ENCODE assay signal across 26 cellular contexts in genomic region chr6:37943436-37944058, GRCh38.
A peak's percentile ranks its signal among the peaks of the same experiment; 100 is the strongest.
DNase-seq lines count a peak whose midpoint lies in the region; ATAC-seq, FAIRE-seq and TF ChIP-seq lines count a peak whose summit lies in the region.
"Had no signal": no experiment of that assay in that cellular context is flagged by ENCODE, and none has a peak within 500 bp of the region (broad histone marks: within the 10 kb centered on the region; RNA-seq: fewer than 3 reads in every experiment).

No MANE protein-coding gene starts in this region.

- no peak for FAIRE-seq in small intestine (lab: Jason Lieb, UNC)
- FAIRE-seq: A204.1, colon, pancreas, urothelium cell line had no signal

- H3K9me3 ChIP-seq in BLaER1 (peaks cover 4% of the 10 kb centered on the region), OCI-LY7 (ENCODE audit: low read length) (no peaks in the 10 kb centered on the region), spleen (peaks cover 0 to 2% (median 0%) of the 10 kb centered on the region in 8 donors), small intestine (ENCODE audit: control insufficient read depth, low read depth) (no peaks in the 10 kb centered on the region), thyroid gland (no peaks in the 10 kb centered on the region)
- H3K9me3 ChIP-seq: pancreas, SJSA1 had no signal

- no peaks in the 10 kb centered on the region for H3K79me2 ChIP-seq in OCI-LY7 (ENCODE audit: insufficient read depth, low read depth, low read length)

- H3K4me3 ChIP-seq in BLaER1 (no peak overlapping the region), OCI-LY7 (ENCODE audit: low read depth, low read length, poor library complexity, severe bottlenecking) (no peak overlapping the region), spleen (no peak overlapping the region), small intestine (ENCODE audit: low read depth in 1 of 2, low read length in 2 of 2) (no peak overlapping the region), thyroid gland (replicated peaks in 1 of 3) (no peak overlapping the region)
- H3K4me3 ChIP-seq: neural progenitor cell, pancreas, SJSA1 had no signal

- no TSS peak for BruUV-seq in OCI-LY7 (replicated peaks; lab: Mats Ljungman, UMichigan)

- TF ChIP-seq POLR2A in spleen (IDR thresholded peaks at IDR 0.05) (no peak), thyroid gland (IDR thresholded peaks at IDR 0.05) (no peak)

- H2AFZ ChIP-seq in OCI-LY7 (ENCODE audit: low read length): no peak overlapping the region
- H2AFZ ChIP-seq: neural progenitor cell had no signal

- 0 out of 2 replicates have a peak overlapping the region, but pooled peaks have one; percentile 4 for H3K4me2 ChIP-seq in BLaER1
- peak overlapping the region; percentile 5; the same call in 1 of the 2 replicates for H3K4me2 ChIP-seq in OCI-LY7 (ENCODE audit: low read length)
- H3K4me2 ChIP-seq: neural progenitor cell had no signal

- H4K20me1 ChIP-seq in BLaER1 (peaks cover 94% of the 10 kb centered on the region), OCI-LY7 (ENCODE audit: insufficient read depth, low read length) (peaks cover 5% of the 10 kb centered on the region; the same call in 1 of the 2 replicates)

- intact Hi-C loops in OCI-LY7 (cut with micrococcal nuclease; ENCODE audit: unreplicated experiment): no loop called here
- intact Hi-C loops in spleen (cut with DNase I; ENCODE audit: low total_unique reads): no loop called here
- intact Hi-C loops in thyroid gland (cut with DNase I): no loop called here

- POLR2A ChIA-PET in OCI-LY7 (lab: Charles Lee): no interaction called here

- WGBS in spleen, 5 donors: 88 to 95% (median 92%) methylated on average over 1 of the region's 1 CpG
- WGBS in small intestine, 3 donors: 88 to 98% (median 90%) methylated on average over 1 of the region's 1 CpG
- 95 to 100% methylated on average over 1 of the region's 1 CpG for WGBS in thyroid gland, 2 donors

- no peaks in the 10 kb centered on the region for H3K9me2 ChIP-seq in OCI-LY7 (ENCODE audit: insufficient read depth, low read length)

- H3K36me3 ChIP-seq in BLaER1: peaks cover 17% of the 10 kb centered on the region
- no peaks in the 10 kb centered on the region for H3K36me3 ChIP-seq in OCI-LY7 (ENCODE audit: insufficient read depth, low read length)
- no peaks in the 10 kb centered on the region for H3K36me3 ChIP-seq in spleen
- no peaks in the 10 kb centered on the region for H3K36me3 ChIP-seq in small intestine (ENCODE audit: control insufficient read depth in 2 of 2, insufficient read depth in 2 of 2, low read length in 2 of 2)
- H3K36me3 ChIP-seq in thyroid gland: no peaks in the 10 kb centered on the region
- H3K36me3 ChIP-seq: pancreas, SJSA1, WERI-Rb-1 had no signal

- H3K27me3 ChIP-seq in BLaER1 (no peaks in the 10 kb centered on the region), spleen (replicated peaks in 1 of 7) (no peaks in the 10 kb centered on the region), small intestine (ENCODE audit: control insufficient read depth in 2 of 2, insufficient read depth in 2 of 2, low read length in 2 of 2) (no peaks in the 10 kb centered on the region), thyroid gland (no peaks in the 10 kb centered on the region)
- H3K27me3 ChIP-seq: neural progenitor cell, pancreas, SJSA1 had no signal

- ATAC-seq in GM18511 (IDR thresholded peaks at IDR 0.05; ENCODE audit: unreplicated experiment) (peak; percentile 49), HG02610 (IDR thresholded peaks at IDR 0.05; ENCODE audit: unreplicated experiment) (peak; percentile 64)
- ATAC-seq: pancreas, T-cell had no signal

- H3K27ac ChIP-seq in BLaER1 (no peak overlapping the region), OCI-LY7 (ENCODE audit: low read depth, low read length, poor library complexity, severe bottlenecking) (no peak overlapping the region), spleen (no peak overlapping the region), small intestine (ENCODE audit: low read depth in 1 of 2, low read length in 1 of 2) (no peak overlapping the region), thyroid gland (no peak overlapping the region)
- H3K27ac ChIP-seq: epithelial cell of prostate, neural progenitor cell, pancreas, RWPE1, SJSA1, WERI-Rb-1 had no signal

- H3K4me1 ChIP-seq in BLaER1 (peaks cover 14% of the 10 kb centered on the region), OCI-LY7 (ENCODE audit: insufficient read depth, low read length, poor library complexity, severe bottlenecking) (peaks cover 17% of the 10 kb centered on the region), spleen (peaks cover 16 to 91% (median 45%) of the 10 kb centered on the region in 6 donors), small intestine (ENCODE audit: control insufficient read depth in 2 of 2, insufficient read depth in 1 of 2, low read depth in 1 of 2, low read length in 1 of 2) (no peaks in the 10 kb centered on the region), thyroid gland (peaks cover 9 to 52% of the 10 kb centered on the region in 2 donors)

- DNase-seq in OCI-LY7 (ENCODE audit: low spot score) (no peak), spleen (no peak), small intestine (no peak), thyroid gland (no peak), DMS114 treated with DMSO at 0.1 percent for 48 hours (lab: John Stamatoyannopoulos, UW; ENCODE audit: unreplicated experiment) (no peak)
- DNase-seq: activated CD4-positive, alpha-beta T cell treated with anti-CD3 and anti-CD28 coated beads for 4 hours; amygdala; CD4-positive, alpha-beta T cell; effector CD4-positive, alpha-beta T cell; EL; immature natural killer cell; NCI-H82; pancreas; stimulated activated naive CD4-positive, alpha-beta T cell treated with Interleukin-2 at 50 U/mL for 16 hours; T-cell; WERI-Rb-1 had no signal

- CTCF ChIA-PET in OCI-LY7 (lab: Charles Lee; ENCODE audit: unreplicated experiment): no interaction called here

- TF ChIP-seq CTCF in OCI-LY7 (conservative IDR thresholded peaks at IDR 0.05; ENCODE audit: low read length) (no peak), spleen (IDR thresholded peaks at IDR 0.05 in 8 of 11, conservative IDR thresholded peaks at IDR 0.05 in 3 of 11) (no peak), thyroid gland (IDR thresholded peaks at IDR 0.05) (no peak)

- H3K9ac ChIP-seq in BLaER1: no peak overlapping the region
- H3K9ac ChIP-seq: neural progenitor cell had no signal
